8 cellular contexts compared by ENCODE assay signal in genomic region chr15:50907866-50908208, GRCh38. TPM values are rescaled to one million over a fixed set of nuclear protein-coding genes. Genes with fewer than 3 reads are reported as not detected.
DNase-seq lines count a peak whose midpoint lies in the region; ATAC-seq and TF ChIP-seq lines count a peak whose summit lies in the region.

No MANE protein-coding gene starts in this region.

- DNase-seq in SIG-M5 treated with dmso at 0.1 percent for 504 hours (lab: John Stamatoyannopoulos, UW; ENCODE audit: unreplicated experiment) (peak; percentile 55), SIG-M5 (lab: John Stamatoyannopoulos, UW) (no peak), Peyer's patch (peak in 2 of 3 donors; percentile 65 to 78), heart left ventricle (peak in 4 of 5 donors; percentile 35 to 67 (median 42)), retinal pigment epithelial cell (ENCODE audit: low read depth) (no peak)
- peak; percentile 3 for DNase-seq in activated naive CD8-positive, alpha-beta T cell treated with anti-CD3 and anti-CD28 coated beads, Interleukin-2, amount 50 U/mL, for 16 hours (ENCODE audit: low read depth, low spot score)

- H3K4me1 ChIP-seq in Peyer's patch (peaks cover 0 to 22% (median 0%) of the 10 kb centered on the region in 4 donors), heart left ventricle (peaks cover 0 to 45% (median 27%) of the 10 kb centered on the region in 12 donors)

- TF ChIP-seq POLR2A in Peyer's patch (IDR thresholded peaks at IDR 0.05) = no peak
- no peak for TF ChIP-seq POLR2A in heart left ventricle (IDR thresholded peaks at IDR 0.05)

- 0 to 1% (median 0%) methylated on average over 10 to 24 of the region's 24 CpGs for WGBS in heart left ventricle, 4 donors

- intact Hi-C loops in heart left ventricle (cut with DNase I) = loop anchor here in 3 of 10 donors (10.0 kb wide), 2 partner anchors 233 to 553 kb away; partner anchors contain the start of gene GABPB1 (in 1 of the 3)

- TF ChIP-seq CTCF in Peyer's patch (IDR thresholded peaks at IDR 0.05) (no peak), heart left ventricle (IDR thresholded peaks at IDR 0.05) (no peak), retinal pigment epithelial cell (conservative IDR thresholded peaks at IDR 0.05; ENCODE audit: low read depth, low read length) (no peak)

- H3K4me3 ChIP-seq in Peyer's patch = peak overlapping the region; percentile 88 to 97 (median 94)
- H3K4me3 ChIP-seq in heart left ventricle = peak overlapping the region; percentile 77 to 100 (median 94)
- peak overlapping the region; percentile 89 for H3K4me3 ChIP-seq in retinal pigment epithelial cell (ENCODE audit: low read length)

- H3K9me3 ChIP-seq in Peyer's patch (no peaks in the 10 kb centered on the region), heart left ventricle (no peaks in the 10 kb centered on the region)

- H3K27ac ChIP-seq in Peyer's patch (peak overlapping the region; percentile 86 to 92 (median 91)), heart left ventricle (peak overlapping the region; percentile 47 to 97 (median 90))

- ATAC-seq in HG03097 (IDR thresholded peaks at IDR 0.05; ENCODE audit: low FRiP score, unreplicated experiment) (peak; percentile 15), heart left ventricle (peak; percentile 25 to 65 (median 60)), GM18873 (IDR thresholded peaks at IDR 0.05; ENCODE audit: low FRiP score, unreplicated experiment) (no peak)

- H3K27me3 ChIP-seq in Peyer's patch (no peaks in the 10 kb centered on the region), heart left ventricle (no peaks in the 10 kb centered on the region)

- H3K36me3 ChIP-seq in Peyer's patch = peaks cover 0 to 11% (median 0%) of the 10 kb centered on the region in 3 donors
- H3K36me3 ChIP-seq in heart left ventricle = peaks cover 0 to 22% (median 14%) of the 10 kb centered on the region in 9 donors

RNA-seq across cellular contexts. Expression of gene AP4E1, which starts 0.6 kb away (rescaled TPM):
- 10 to 100 TPM in 3 of 4 donors, 1 to 10 TPM in 1; 8.3 to 13.7 (median 11.9) TPM for total RNA-seq in Peyer's patch
- total RNA-seq in heart left ventricle = 10 to 100 TPM in 3 of 9 donors, 1 to 10 TPM in 6; 6.6 to 12.0 (median 9.8) TPM
- 1 to 10 TPM; 2.2 to 7.4 TPM for polyA plus RNA-seq in heart left ventricle

Comparison
In these comparisons a context has a peak if more than half of its experiments do, and no peak if none do; other contexts are left out.
1. DNase-seq: peak in SIG-M5 treated with dmso at 0.1 percent for 504 hours (single experiment), Peyer's patch (2 of 3), activated naive CD8-positive, alpha-beta T cell treated with anti-CD3 and anti-CD28 coated beads, Interleukin-2, amount 50 U/mL, for 16 hours (single experiment) and heart left ventricle (4 of 5); none in SIG-M5 (single experiment) and retinal pigment epithelial cell (single experiment).
2. Peak in every context shown above with its lines, with median percentiles within 50 percentile points of each other: H3K4me3 ChIP-seq.